Comparison of ENCODE assay signal across 8 cellular contexts in genomic region chr9:79572891-79573696, GRCh38. TPM values are rescaled to one million over a fixed set of nuclear protein-coding genes. Genes with fewer than 3 reads are reported as not detected.
DNase-seq lines count a peak whose midpoint lies in the region; ATAC-seq and TF ChIP-seq lines count a peak whose summit lies in the region.

No MANE protein-coding gene starts in this region.

- H3K4me1 Mint-ChIP-seq in activated naive CD4-positive, alpha-beta T cell treated with anti-CD3 and anti-CD28 coated beads, Interleukin-2, amount 50 U/mL, for 24 hours = peaks cover 52% of the 10 kb centered on the region

- H3K9me3 Mint-ChIP-seq in activated naive CD4-positive, alpha-beta T cell treated with anti-CD3 and anti-CD28 coated beads, Interleukin-2, amount 50 U/mL, for 24 hours = no peaks in the 10 kb centered on the region

- peaks cover 2% of the 10 kb centered on the region for H3K36me3 Mint-ChIP-seq in activated naive CD4-positive, alpha-beta T cell treated with anti-CD3 and anti-CD28 coated beads, Interleukin-2, amount 50 U/mL, for 24 hours

- DNase-seq in GM12865 (ENCODE audit: low read depth) (peak; percentile 56), PC-3 (no peak), heart left ventricle (peak; percentile 50 to 83 (median 59)), posterior cingulate gyrus (peak; percentile 26 to 91 (median 50)), KG1 (lab: John Stamatoyannopoulos, UW) (no peak), putamen (ENCODE audit: low spot score) (no peak)

- TF ChIP-seq CTCF in GM12865 (IDR thresholded peaks at IDR 0.05; ENCODE audit: insufficient read depth, low read depth, low read length, missing control alignments) (no peak), PC-3 (conservative IDR thresholded peaks at IDR 0.05; ENCODE audit: low read depth, low read length) (no peak), heart left ventricle (IDR thresholded peaks at IDR 0.05) (peak in 4 of 12 donors; percentile 6 to 27 (median 8))

- intact Hi-C loops in PC-3 (cut with micrococcal nuclease) = loop anchor here (5.0 to 10.0 kb wide), 5 partner anchors 49 to 604 kb away; no protein-coding TSS in a partner anchor
- intact Hi-C loops in heart left ventricle (cut with DNase I) = loop anchor here in 6 of 10 donors (5.0 to 10.0 kb wide), 6 partner anchors 89 to 229 kb away; no protein-coding TSS in a partner anchor
- intact Hi-C loops in posterior cingulate gyrus (cut with DNase I) = loop anchor here (5.0 kb wide), 1 partner anchor 96 kb away; no protein-coding TSS in a partner anchor

- WGBS in heart left ventricle, 4 donors = 1 to 5% (median 3%) methylated on average over 15 to 96 of the region's 96 CpGs

- H3K4me3 ChIP-seq in GM12865 (ENCODE audit: low read depth, low read length) (peak overlapping the region; percentile 74), PC-3 (ENCODE audit: low read length) (peak overlapping the region; percentile 70), heart left ventricle (peak overlapping the region; percentile 76 to 99 (median 93))

- H3F3A ChIP-seq in PC-3 (ENCODE audit: low read length, unreplicated experiment) = no peaks in the 10 kb centered on the region

- peak overlapping the region; percentile 58 for H3K9ac ChIP-seq in PC-3 (ENCODE audit: low read length)

- H3K4me2 ChIP-seq in PC-3 (ENCODE audit: low read length) = peak overlapping the region; percentile 79

- H3K4me1 ChIP-seq in PC-3 (ENCODE audit: insufficient read depth, low read length) = peaks cover 12% of the 10 kb centered on the region; the same call in 1 of the 2 replicates
- H3K4me1 ChIP-seq in heart left ventricle = peaks cover 0 to 58% (median 24%) of the 10 kb centered on the region in 12 donors

- H3K27me3 Mint-ChIP-seq in activated naive CD4-positive, alpha-beta T cell treated with anti-CD3 and anti-CD28 coated beads, Interleukin-2, amount 50 U/mL, for 24 hours = peaks cover 5% of the 10 kb centered on the region

- POLR2A ChIA-PET in PC-3 (lab: Charles Lee; ENCODE audit: unreplicated experiment) = no interaction called here

- H3K79me2 ChIP-seq in PC-3 (ENCODE audit: low read length) = peaks cover 16% of the 10 kb centered on the region

- ATAC-seq in PC-3 (no peak), heart left ventricle (no peak), HG03457 (IDR thresholded peaks at IDR 0.05; ENCODE audit: unreplicated experiment) (no peak)

- no TSS peak for BruUV-seq in PC-3 (replicated peaks; lab: Mats Ljungman, UMichigan)

- H3K27me3 ChIP-seq in PC-3 (ENCODE audit: low read length) (no peaks in the 10 kb centered on the region), heart left ventricle (no peaks in the 10 kb centered on the region)

- H3K9me2 ChIP-seq in PC-3 (replicated peaks; ENCODE audit: low read length) = no peaks in the 10 kb centered on the region

- no peaks in the 10 kb centered on the region for H3K36me3 ChIP-seq in PC-3 (ENCODE audit: low read depth, low read length)
- H3K36me3 ChIP-seq in heart left ventricle = peaks cover 0 to 5% (median 0%) of the 10 kb centered on the region in 9 donors

- H3K27ac ChIP-seq in PC-3 (ENCODE audit: low read length) (no peak overlapping the region), heart left ventricle (peak overlapping the region; percentile 70 to 97 (median 91))

- TF ChIP-seq POLR2A in heart left ventricle (IDR thresholded peaks at IDR 0.05) = no peak

- H3K27ac Mint-ChIP-seq in activated naive CD4-positive, alpha-beta T cell treated with anti-CD3 and anti-CD28 coated beads, Interleukin-2, amount 50 U/mL, for 24 hours = peak overlapping the region; percentile 92

- H2AFZ ChIP-seq in PC-3 (ENCODE audit: low read length) = peak overlapping the region; percentile 10

- H3K4me3 Mint-ChIP-seq in activated naive CD4-positive, alpha-beta T cell treated with anti-CD3 and anti-CD28 coated beads, Interleukin-2, amount 50 U/mL, for 24 hours = peak overlapping the region; percentile 92

- H3K9me3 ChIP-seq in PC-3 (ENCODE audit: low read length) = no peaks in the 10 kb centered on the region
- H3K9me3 ChIP-seq in heart left ventricle = no peaks in the 10 kb centered on the region

- H4K20me1 ChIP-seq in PC-3 (ENCODE audit: low read length) = no peaks in the 10 kb centered on the region

- CTCF ChIA-PET in PC-3 (lab: Charles Lee) = no interaction called here

RNA-seq across cellular contexts. Expression of gene TLE4, which starts 1.3 kb away (rescaled TPM):
- total RNA-seq in PC-3 (2014; rRNA removed) = 8.3 and 17.9 TPM in 2 replicates
- total RNA-seq in heart left ventricle = 10 to 100 TPM in 8 of 9 donors, 1 to 10 TPM in 1; 8.4 to 23.9 (median 16.7) TPM
- 1 to 10 TPM; 3.7 to 7.7 TPM for polyA plus RNA-seq in heart left ventricle

Comparison
In these comparisons a context has a peak if more than half of its experiments do, and no peak if none do; other contexts are left out.
1. DNase-seq: peak in GM12865 (single experiment), heart left ventricle (5 of 5) and posterior cingulate gyrus (10 of 10); none in PC-3 (single experiment), KG1 (single experiment) and putamen (single experiment).
2. Peak in every context shown above with its lines, with median percentiles within 50 percentile points of each other: H3K4me3 ChIP-seq.